21 cellular contexts compared by ENCODE assay signal in the genomic region with DNA sequence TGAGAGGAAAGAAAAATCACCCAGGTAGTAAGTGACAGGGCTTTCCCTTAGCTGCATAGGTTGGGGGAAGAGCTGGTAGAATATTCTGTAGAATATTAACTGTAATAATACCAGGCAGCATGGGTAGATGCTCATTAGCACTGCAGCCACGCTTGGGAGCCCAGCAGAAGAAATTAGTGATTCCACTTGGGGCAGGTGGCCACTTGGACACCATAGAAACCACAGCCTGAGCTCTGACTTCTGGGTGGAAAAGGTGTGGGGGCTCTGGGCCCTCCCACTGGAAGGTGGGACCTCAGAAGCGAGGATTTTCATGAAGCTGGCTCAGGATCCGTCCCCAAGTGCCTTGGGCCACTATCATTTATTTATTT.
DNase-seq lines count a peak whose midpoint lies in the region; ATAC-seq and TF ChIP-seq lines count a peak whose summit lies in the region.
"Had no signal": no experiment of that assay in that cellular context is flagged by ENCODE, and none has a peak within 500 bp of the region (broad histone marks: within the 10 kb centered on the region; RNA-seq: fewer than 3 reads in every experiment).

No MANE protein-coding gene starts in this region.

- intact Hi-C loops in sigmoid colon (cut with DNase I), result no loop called here

- no peak for TF ChIP-seq CTCF in sigmoid colon (IDR thresholded peaks at IDR 0.05)

- no peak for TF ChIP-seq POLR2A in sigmoid colon (IDR thresholded peaks at IDR 0.05)

- H3K4me1 ChIP-seq in sigmoid colon, result peaks cover 0 to 10% (median 0%) of the 10 kb centered on the region in 4 donors

- H3K36me3 ChIP-seq in sigmoid colon, result no peaks in the 10 kb centered on the region
- no peaks in the 10 kb centered on the region for H3K36me3 ChIP-seq in H7 (replicated peaks; ENCODE audit: control insufficient read depth, insufficient read depth, low read length)
- H3K36me3 ChIP-seq: tibial artery had no signal

- ATAC-seq in GM19035 (IDR thresholded peaks at IDR 0.05; ENCODE audit: unreplicated experiment) (peak; percentile 41), GM21825 (IDR thresholded peaks at IDR 0.05; ENCODE audit: unreplicated experiment) (peak; percentile 44), HG03196 (IDR thresholded peaks at IDR 0.05; ENCODE audit: unreplicated experiment) (peak; percentile 37)
- ATAC-seq: activated T-cell treated with anti-CD3 and anti-CD28 coated beads, Interleukin-2, amount 50 U/mL, for 72 hours; K562; left lobe of liver had no signal

- peak; percentile 78 for DNase-seq in renal cortical epithelial cell (ENCODE audit: low read depth)
- no peak for DNase-seq in sigmoid colon
- no peak for DNase-seq in H7
- no peak for DNase-seq in NCI-H748 treated with DMSO at 0.1 percent for 48 hours (lab: John Stamatoyannopoulos, UW)
- DNase-seq: activated CD8-positive, alpha-beta memory T cell treated with anti-CD3 and anti-CD28 coated beads for 24 hours; activated naive CD4-positive, alpha-beta T cell treated with anti-CD3 and anti-CD28 coated beads, Interleukin-2, amount 10 ng/mL, durations not matched to agents 7 days and 5 days; activated T-cell treated with anti-CD3 and anti-CD28 coated beads, Interleukin-2, amount 50 U/mL, for 72 hours; amygdala; DMS53; MM.1S; naive B cell; NCI-H1436 treated with DMSO at 0.1 percent for 48 hours; NCI-H524; occipital lobe; stimulated activated CD4-positive, alpha-beta T cell treated with anti-CD3 and anti-CD28 coated beads, Interleukin-4, amount 100 ng/mL, for 24 hours; tibial artery had no signal

- H3K9me3 ChIP-seq in sigmoid colon, result no peaks in the 10 kb centered on the region
- H3K9me3 ChIP-seq: tibial artery had no signal

- TF ChIP-seq EP300 in sigmoid colon (IDR thresholded peaks at IDR 0.05), result no peak

- 93 to 94% methylated on average over 3 of the region's 3 CpGs for WGBS in sigmoid colon, 2 donors

- no peaks in the 10 kb centered on the region for H3K27me3 ChIP-seq in sigmoid colon
- H3K27me3 ChIP-seq in H7 (ENCODE audit: control insufficient read depth, insufficient read depth, low read length), result no peaks in the 10 kb centered on the region; the same call in 1 of the 2 replicates
- H3K27me3 ChIP-seq: tibial artery had no signal

- H3K27ac ChIP-seq in sigmoid colon, result no peak overlapping the region
- H3K27ac ChIP-seq: tibial artery had no signal

- no peak overlapping the region for H3K4me3 ChIP-seq in sigmoid colon
- no peak overlapping the region for H3K4me3 ChIP-seq in H7 (ENCODE audit: insufficient read depth, low read depth, low read length)
- H3K4me3 ChIP-seq: K562, tibial artery had no signal
